Comparison of ENCODE assay signal across 29 cellular contexts in genomic region chr16:80226499-80226898, GRCh38.
"Had no signal": no experiment of that assay in that cellular context is flagged by ENCODE, and none has a peak within 500 bp of the region (broad histone marks: within the 10 kb centered on the region; RNA-seq: fewer than 3 reads in every experiment).

No MANE protein-coding gene starts in this region.

- FAIRE-seq: urothelium cell line had no signal

- H3K4me1 Mint-ChIP-seq: stimulated activated naive CD8-positive, alpha-beta T cell treated with anti-CD3 and anti-CD28 coated beads, Interleukin-15, amount 100 ng/mL, for 72 hours had no signal

- DNase-seq: stimulated activated CD4-positive, alpha-beta T cell treated with anti-CD3 and anti-CD28 coated beads, Interleukin-2, amount 100 ng/mL, for 48 hours; stimulated activated CD4-positive, alpha-beta T cell treated with anti-CD3 and anti-CD28 coated beads, Interleukin-4, amount 100 ng/mL, for 1 hour; stimulated activated CD4-positive, alpha-beta T cell treated with anti-CD3 and anti-CD28 coated beads, Interleukin-4, amount 100 ng/mL, for 24 hours; stimulated activated CD4-positive, alpha-beta T cell treated with anti-CD3 and anti-CD28 coated beads, Interleukin-4, amount 100 ng/mL, for 4 hours; stimulated activated CD8-positive, alpha-beta memory T cell treated with anti-CD3 and anti-CD28 coated beads, Interleukin-4, amount 100 ng/mL, for 48 hours; stimulated activated naive B cell treated with anti-CD40 and anti-IgM and Interleukin-4, amounts not matched to agents 10 μg/mL and 1 μg/mL and 100 μg/mL, for 72 hours; stimulated activated naive CD4-positive, alpha-beta T cell; stimulated activated naive CD4-positive, alpha-beta T cell treated with Interleukin-2 at 50 U/mL for 16 hours; stimulated activated naive CD8-positive, alpha-beta T cell treated with anti-CD3 and anti-CD28 coated beads, Interleukin-15, amount 100 ng/mL, for 72 hours; stimulated activated naive CD8-positive, alpha-beta T cell treated with anti-CD3 and anti-CD28 coated beads, Interleukin-15, Interleukin-2, amounts not matched to agents 100 U/mL and 50 U/mL, for 24 hours; stomach; substantia nigra; testis; thyroid gland; tibial artery; transverse colon; trophoblast cell; upper lobe of left lung; upper lobe of right lung; uterus had no signal

- H3K27me3 Mint-ChIP-seq: stimulated activated memory B cell treated with anti-CD40 and anti-IgM and Interleukin-4, amounts not matched to agents 10 μg/mL and 1 μg/mL and 100 μg/mL, for 72 hours had no signal

- H3K27ac Mint-ChIP-seq: stimulated activated effector memory CD8-positive, alpha-beta T cell treated with anti-CD3 and anti-CD28 coated beads, Interleukin-12 subunit alpha, Interleukin-12 subunit beta, amount 100 ng/mL, for 72 hours; stimulated activated memory B cell treated with anti-CD40 and anti-IgM and Interleukin-4, amounts not matched to agents 10 μg/mL and 1 μg/mL and 100 μg/mL, for 72 hours; stimulated activated naive B cell treated with anti-CD40 and anti-IgM and Interleukin-4, amounts not matched to agents 10 μg/mL and 1 μg/mL and 100 μg/mL, for 72 hours; stimulated activated naive CD8-positive, alpha-beta T cell treated with anti-CD3 and anti-CD28 coated beads, Interleukin-15, amount 100 ng/mL, for 72 hours; stimulated activated naive CD8-positive, alpha-beta T cell treated with anti-CD3 and anti-CD28 coated beads, Interleukin-15, Interleukin-2, amounts not matched to agents 100 ng/mL and 50 ng/mL, for 24 hours; type B pancreatic cell had no signal

- H3K36me3 ChIP-seq: stomach, suprapubic skin, thoracic aorta, thyroid gland, tibial artery, tibial nerve, transverse colon, upper lobe of left lung, upper lobe of right lung, uterus, vagina had no signal

- ATAC-seq: stimulated activated effector memory CD8-positive, alpha-beta T cell treated with anti-CD3 and anti-CD28 coated beads, Interleukin-12 subunit alpha, Interleukin-12 subunit beta, amount 100 ng/mL, for 72 hours; stimulated activated memory B cell treated with anti-CD40 and anti-IgM and Interleukin-4, amounts not matched to agents 10 μg/mL and 1 μg/mL and 100 μg/mL, for 72 hours; stimulated activated naive B cell treated with anti-CD40 and anti-IgM and Interleukin-4, amounts not matched to agents 10 μg/mL and 1 μg/mL and 100 μg/mL, for 72 hours; stimulated activated naive CD8-positive, alpha-beta T cell treated with anti-CD3 and anti-CD28 coated beads, Interleukin-15, amount 100 ng/mL, for 72 hours; stimulated activated naive CD8-positive, alpha-beta T cell treated with anti-CD3 and anti-CD28 coated beads, Interleukin-15, Interleukin-2, amounts not matched to agents 100 U/mL and 50 U/mL, for 24 hours; upper lobe of right lung had no signal

- H3K9me3 Mint-ChIP-seq: type B pancreatic cell had no signal

- H3K27me3 ChIP-seq: stomach, suprapubic skin, testis, thyroid gland, tibial artery, tibial nerve, transverse colon, upper lobe of left lung, upper lobe of right lung, uterus, vagina had no signal

- H3K36me3 Mint-ChIP-seq: stimulated activated effector memory CD8-positive, alpha-beta T cell treated with anti-CD3 and anti-CD28 coated beads, Interleukin-12 subunit alpha, Interleukin-12 subunit beta, amount 100 ng/mL, for 72 hours; stimulated activated memory B cell treated with anti-CD40 and anti-IgM and Interleukin-4, amounts not matched to agents 10 μg/mL and 1 μg/mL and 100 μg/mL, for 72 hours; type B pancreatic cell had no signal

- H3K27ac ChIP-seq: stomach, suprapubic skin, testis, thoracic aorta, thyroid gland, tibial artery, tibial nerve, transverse colon, upper lobe of left lung, upper lobe of right lung, uterus, vagina had no signal

- H3K4me1 ChIP-seq: thyroid gland, transverse colon, upper lobe of left lung, upper lobe of right lung, uterus had no signal

- H3K4me3 ChIP-seq: stomach, suprapubic skin, testis, thoracic aorta, thyroid gland, tibial artery, tibial nerve, transverse colon, upper lobe of left lung, upper lobe of right lung, uterus, vagina had no signal

- H3K4me3 Mint-ChIP-seq: stimulated activated effector memory CD8-positive, alpha-beta T cell treated with anti-CD3 and anti-CD28 coated beads, Interleukin-12 subunit alpha, Interleukin-12 subunit beta, amount 100 ng/mL, for 72 hours; stimulated activated memory B cell treated with anti-CD40 and anti-IgM and Interleukin-4, amounts not matched to agents 10 μg/mL and 1 μg/mL and 100 μg/mL, for 72 hours; stimulated activated naive B cell treated with anti-CD40 and anti-IgM and Interleukin-4, amounts not matched to agents 10 μg/mL and 1 μg/mL and 100 μg/mL, for 72 hours; stimulated activated naive CD8-positive, alpha-beta T cell treated with anti-CD3 and anti-CD28 coated beads, Interleukin-15, amount 100 ng/mL, for 72 hours; stimulated activated naive CD8-positive, alpha-beta T cell treated with anti-CD3 and anti-CD28 coated beads, Interleukin-15, Interleukin-2, amounts not matched to agents 100 ng/mL and 50 ng/mL, for 24 hours; type B pancreatic cell had no signal

- H3K9me3 ChIP-seq: suprapubic skin, testis, thyroid gland, upper lobe of right lung, uterus, vagina had no signal
